8 cellular contexts compared by ENCODE assay signal in the genomic region with DNA sequence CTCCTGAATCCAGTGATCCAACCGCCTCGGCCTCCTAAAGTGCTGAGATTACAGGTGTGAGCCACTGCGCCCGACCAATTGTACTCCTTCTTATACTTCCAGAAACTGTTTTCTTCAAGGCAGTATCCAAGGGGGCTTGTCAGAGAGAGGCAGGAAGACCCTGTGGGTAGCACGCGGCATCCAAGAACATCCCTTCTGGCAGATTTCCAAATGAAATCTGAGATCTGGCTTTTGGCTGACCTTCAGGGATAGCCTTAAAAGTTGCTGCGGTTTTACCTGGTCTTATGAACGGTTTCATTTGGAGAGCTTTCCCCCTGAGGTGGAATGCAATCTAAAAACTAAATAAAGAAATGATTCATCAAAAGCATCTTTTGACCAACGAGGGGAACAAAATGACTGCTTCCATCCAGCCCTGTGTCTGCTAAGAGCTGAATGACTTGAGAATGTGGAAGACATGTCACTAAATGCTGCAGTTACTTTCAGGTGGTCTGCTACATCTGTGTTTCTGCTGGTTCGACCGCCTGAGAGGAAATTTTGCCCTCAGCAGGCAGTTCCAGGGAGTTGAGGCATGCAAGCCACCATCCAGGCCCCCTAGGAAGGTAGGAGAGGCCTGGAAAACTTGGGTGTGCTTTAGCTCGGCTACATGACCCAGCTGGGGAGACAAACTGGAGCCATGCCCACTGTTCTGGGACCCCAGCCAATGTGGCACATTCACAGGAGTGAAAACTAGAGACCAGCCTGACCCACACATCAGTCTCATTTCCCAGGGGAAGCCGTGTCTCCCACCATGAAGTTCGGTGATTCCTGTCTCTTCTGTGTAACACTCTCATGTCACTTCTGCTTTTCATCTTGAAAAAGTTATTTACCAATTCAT.
DNase-seq lines count a peak whose midpoint lies in the region; ATAC-seq lines count a peak whose summit lies in the region.

No MANE protein-coding gene starts in this region.

- DNase-seq in SJCRH30 (peak; percentile 27 to 44), NCI-H2107 (lab: John Stamatoyannopoulos, UW) (no peak)
- DNase-seq in activated effector memory CD4-positive, alpha-beta T cell treated with anti-CD3 and anti-CD28 coated beads, Interleukin-2, amount 50 U/mL, for 16 hours, result no peak

- peak overlapping the region in 9 of 11 experiments; percentile 4 to 71 (median 63); a peak in 16 of 22 replicates for H3K4me2 ChIP-seq in BLaER1 treated with 17β-estradiol and CSF1 and Interleukin-3, amounts not matched to agents 10 nM and 100 nM

- H4K20me1 ChIP-seq in BLaER1 treated with 17β-estradiol and CSF1 and Interleukin-3, amounts not matched to agents 10 nM and 100 nM, result no peaks in the 10 kb centered on the region

- peaks cover 0 to 15% (median 7%) of the 10 kb centered on the region in 11 experiments; a peak in 12 of 22 replicates for H3K9me3 ChIP-seq in BLaER1 treated with 17β-estradiol and CSF1 and Interleukin-3, amounts not matched to agents 10 nM and 100 nM (replicated peaks in 1 of 11)
- H3K9me3 ChIP-seq in SJCRH30 (replicated peaks), result 0 out of 2 replicates have a peak, but pooled peaks cover 8% of the 10 kb centered on the region

- no peak overlapping the region; a peak in 1 of 22 replicates for H3K27ac ChIP-seq in BLaER1 treated with 17β-estradiol and CSF1 and Interleukin-3, amounts not matched to agents 10 nM and 100 nM
- no peak overlapping the region for H3K27ac ChIP-seq in SJCRH30

- no peaks in the 10 kb centered on the region for H3K27me3 ChIP-seq in BLaER1 treated with 17β-estradiol and CSF1 and Interleukin-3, amounts not matched to agents 10 nM and 100 nM
- no peaks in the 10 kb centered on the region for H3K27me3 ChIP-seq in SJCRH30

- no peaks in the 10 kb centered on the region for H3K36me3 ChIP-seq in BLaER1 treated with 17β-estradiol and CSF1 and Interleukin-3, amounts not matched to agents 10 nM and 100 nM
- no peaks in the 10 kb centered on the region for H3K36me3 ChIP-seq in SJCRH30

- peak; percentile 71 for ATAC-seq in GM18511 (IDR thresholded peaks at IDR 0.05; ENCODE audit: unreplicated experiment)
- ATAC-seq in HG02798 (IDR thresholded peaks at IDR 0.05; ENCODE audit: poor library complexity, unreplicated experiment), result peak; percentile 62
- ATAC-seq in HG03521 (IDR thresholded peaks at IDR 0.05; ENCODE audit: unreplicated experiment), result no peak
- no peak for ATAC-seq in HG03025 (IDR thresholded peaks at IDR 0.05; ENCODE audit: low FRiP score, unreplicated experiment)

- H3K9ac ChIP-seq in BLaER1 treated with 17β-estradiol and CSF1 and Interleukin-3, amounts not matched to agents 10 nM and 100 nM, result no peak overlapping the region

- H3K4me1 ChIP-seq in BLaER1 treated with 17β-estradiol and CSF1 and Interleukin-3, amounts not matched to agents 10 nM and 100 nM, result peaks cover 0 to 27% (median 24%) of the 10 kb centered on the region in 10 experiments; a peak in 17 of 20 replicates
- peaks cover 14% of the 10 kb centered on the region for H3K4me1 ChIP-seq in SJCRH30

- H3K4me3 ChIP-seq in BLaER1 treated with 17β-estradiol and CSF1 and Interleukin-3, amounts not matched to agents 10 nM and 100 nM, result no peak overlapping the region
- H3K4me3 ChIP-seq in SJCRH30, result no peak overlapping the region

Comparison
In these comparisons a context has a peak if more than half of its experiments do, and no peak if none do; other contexts are left out.
1. ATAC-seq: peak in GM18511 (single experiment) and HG02798 (single experiment); none in HG03521 (single experiment) and HG03025 (single experiment).
2. DNase-seq: peak in SJCRH30 (2 of 2); none in activated effector memory CD4-positive, alpha-beta T cell treated with anti-CD3 and anti-CD28 coated beads, Interleukin-2, amount 50 U/mL, for 16 hours (single experiment) and NCI-H2107 (single experiment).